18 cellular contexts compared by ENCODE assay signal in genomic region chr6:12490376-12490903, GRCh38.
A peak's percentile ranks its signal among the peaks of the same experiment; 100 is the strongest.
DNase-seq lines count a peak whose midpoint lies in the region; ATAC-seq and TF ChIP-seq lines count a peak whose summit lies in the region.
"Had no signal": no experiment of that assay in that cellular context is flagged by ENCODE, and none has a peak within 500 bp of the region (broad histone marks: within the 10 kb centered on the region; RNA-seq: fewer than 3 reads in every experiment).

No MANE protein-coding gene starts in this region.

- peak overlapping the region; percentile 54 for H3K27ac ChIP-seq in left ventricle myocardium inferior (replicated peaks)
- H3K27ac ChIP-seq in uterus = peak overlapping the region; percentile 7 to 67
- H3K27ac ChIP-seq: neutrophil had no signal

- no peaks in the 10 kb centered on the region for H3K4me1 Mint-ChIP-seq in activated T-helper 17 cell treated with anti-CD3 and anti-CD28 coated beads, Interleukin-2, amount 50 U/mL, for 72 hours
- peaks cover 10% of the 10 kb centered on the region for H3K4me1 Mint-ChIP-seq in activated CD4-positive, alpha-beta memory T cell treated with anti-CD3 and anti-CD28 coated beads for 36 hours (ENCODE audit: low read depth)
- H3K4me1 Mint-ChIP-seq: activated CD4-positive, alpha-beta memory T cell treated with anti-CD3 and anti-CD28 coated beads, Interleukin-2, amount 10 ng/mL, durations not matched to agents 7 days and 5 days; IgD-negative memory B cell had no signal

- CTCF ChIA-PET in activated CD4-positive, alpha-beta memory T cell treated with anti-CD3 and anti-CD28 coated beads for 36 hours (lab: Charles Lee) = no interaction called here

- H3K9me3 Mint-ChIP-seq in activated T-helper 17 cell treated with anti-CD3 and anti-CD28 coated beads, Interleukin-2, amount 50 U/mL, for 72 hours = no peaks in the 10 kb centered on the region
- no peaks in the 10 kb centered on the region for H3K9me3 Mint-ChIP-seq in activated CD4-positive, alpha-beta memory T cell treated with anti-CD3 and anti-CD28 coated beads for 36 hours
- H3K9me3 Mint-ChIP-seq: activated CD4-positive, alpha-beta memory T cell treated with anti-CD3 and anti-CD28 coated beads, Interleukin-2, amount 10 ng/mL, durations not matched to agents 7 days and 5 days; activated T-cell treated with anti-CD3 and anti-CD28 coated beads, Interleukin-2, amount 50 U/mL, for 72 hours; dendritic cell treated with granulocyte-macrophage colony-stimulating factor and Interleukin-4, amounts not matched to agents 40 ng/mL and 50 ng/mL, for 4 days; IgD-negative memory B cell had no signal

- H3K36me3 ChIP-seq in left ventricle myocardium inferior = no peaks in the 10 kb centered on the region
- no peaks in the 10 kb centered on the region for H3K36me3 ChIP-seq in uterus
- H3K36me3 ChIP-seq: neutrophil had no signal

- no peaks in the 10 kb centered on the region for H3K36me3 Mint-ChIP-seq in activated T-helper 17 cell treated with anti-CD3 and anti-CD28 coated beads, Interleukin-2, amount 50 U/mL, for 72 hours (ENCODE audit: low read depth)
- H3K36me3 Mint-ChIP-seq in activated CD4-positive, alpha-beta memory T cell treated with anti-CD3 and anti-CD28 coated beads for 36 hours = no peaks in the 10 kb centered on the region

- intact Hi-C loops in left ventricle myocardium inferior (cut with micrococcal nuclease) (loop anchor here (10.0 kb wide), 1 partner anchor 84 kb away; no protein-coding TSS in a partner anchor), left ventricle myocardium superior (cut with micrococcal nuclease) (no loop called here), uterus (cut with DNase I; ENCODE audit: low total_unique reads) (no loop called here)
- intact Hi-C loops in activated CD4-positive, alpha-beta memory T cell treated with anti-CD3 and anti-CD28 coated beads for 36 hours (cut with micrococcal nuclease) = no loop called here

- TF ChIP-seq CTCF in left ventricle myocardium inferior (IDR thresholded peaks at IDR 0.05; ENCODE audit: borderline replicate concordance) (no peak), uterus (IDR thresholded peaks at IDR 0.05) (no peak)

- no peak for TF ChIP-seq POLR2A in uterus (IDR thresholded peaks at IDR 0.05)

- ATAC-seq in left ventricle myocardium superior = no peak
- peak; percentile 64 for ATAC-seq in activated T-helper 17 cell treated with anti-CD3 and anti-CD28 coated beads, Interleukin-2, amount 50 U/mL, for 72 hours (replicated peaks)
- ATAC-seq: mucosa of descending colon had no signal

- no peak overlapping the region for H3K27ac Mint-ChIP-seq in activated T-helper 17 cell treated with anti-CD3 and anti-CD28 coated beads, Interleukin-2, amount 50 U/mL, for 72 hours
- no peak overlapping the region for H3K27ac Mint-ChIP-seq in activated CD4-positive, alpha-beta memory T cell treated with anti-CD3 and anti-CD28 coated beads for 36 hours
- H3K27ac Mint-ChIP-seq: activated CD4-positive, alpha-beta memory T cell treated with anti-CD3 and anti-CD28 coated beads, Interleukin-2, amount 10 ng/mL, durations not matched to agents 7 days and 5 days; activated T-cell treated with anti-CD3 and anti-CD28 coated beads, Interleukin-2, amount 50 U/mL, for 72 hours; dendritic cell treated with granulocyte-macrophage colony-stimulating factor and Interleukin-4, amounts not matched to agents 40 ng/mL and 50 ng/mL, for 4 days; IgD-negative memory B cell had no signal

- H3K4me3 ChIP-seq in left ventricle myocardium inferior (no peak overlapping the region), uterus (no peak overlapping the region)
- H3K4me3 ChIP-seq: mucosa of descending colon had no signal

- H3K27me3 ChIP-seq in left ventricle myocardium inferior (ENCODE audit: low read depth) = no peaks in the 10 kb centered on the region
- no peaks in the 10 kb centered on the region for H3K27me3 ChIP-seq in uterus
- H3K27me3 ChIP-seq: neutrophil had no signal

- peaks cover 18% of the 10 kb centered on the region for H3K27me3 Mint-ChIP-seq in activated T-helper 17 cell treated with anti-CD3 and anti-CD28 coated beads, Interleukin-2, amount 50 U/mL, for 72 hours
- peaks cover 16% of the 10 kb centered on the region for H3K27me3 Mint-ChIP-seq in activated CD4-positive, alpha-beta memory T cell treated with anti-CD3 and anti-CD28 coated beads for 36 hours
- H3K27me3 Mint-ChIP-seq: activated CD4-positive, alpha-beta memory T cell treated with anti-CD3 and anti-CD28 coated beads, Interleukin-2, amount 10 ng/mL, durations not matched to agents 7 days and 5 days; dendritic cell treated with granulocyte-macrophage colony-stimulating factor and Interleukin-4, amounts not matched to agents 40 ng/mL and 50 ng/mL, for 4 days had no signal

- POLR2A ChIA-PET in activated CD4-positive, alpha-beta memory T cell treated with anti-CD3 and anti-CD28 coated beads for 36 hours (lab: Charles Lee) = interaction anchor here (0.6 kb wide), 1 partner anchor 125 kb away, joined by 3 read pairs; no protein-coding TSS in a partner anchor

- no peak for DNase-seq in left ventricle myocardium inferior
- DNase-seq in left ventricle myocardium superior = no peak
- peak; percentile 16 for DNase-seq in hepatic stellate cell (ENCODE audit: low spot score)
- DNase-seq in uterus = no peak
- no peak for DNase-seq in activated CD4-positive, alpha-beta memory T cell treated with anti-CD3 and anti-CD28 coated beads for 36 hours
- DNase-seq in GM19238 (ENCODE audit: insufficient read length, low spot score) = no peak
- DNase-seq in NAMALWA (ENCODE audit: low spot score) = no peak
- DNase-seq: activated CD4-positive, alpha-beta memory T cell treated with anti-CD3 and anti-CD28 coated beads, Interleukin-2, amount 10 ng/mL, durations not matched to agents 7 days and 5 days; Caco-2; erythroblast; mucosa of descending colon; NCI-H1092; NCI-H69 had no signal

- H3K9me3 ChIP-seq in left ventricle myocardium inferior (replicated peaks) (no peaks in the 10 kb centered on the region), uterus (no peaks in the 10 kb centered on the region)
- H3K9me3 ChIP-seq: mucosa of descending colon, neutrophil had no signal

- H3K4me3 Mint-ChIP-seq in activated T-helper 17 cell treated with anti-CD3 and anti-CD28 coated beads, Interleukin-2, amount 50 U/mL, for 72 hours = no peak overlapping the region
- H3K4me3 Mint-ChIP-seq in activated CD4-positive, alpha-beta memory T cell treated with anti-CD3 and anti-CD28 coated beads for 36 hours = no peak overlapping the region
- H3K4me3 Mint-ChIP-seq: activated CD4-positive, alpha-beta memory T cell treated with anti-CD3 and anti-CD28 coated beads, Interleukin-2, amount 10 ng/mL, durations not matched to agents 7 days and 5 days; dendritic cell treated with granulocyte-macrophage colony-stimulating factor and Interleukin-4, amounts not matched to agents 40 ng/mL and 50 ng/mL, for 4 days; IgD-negative memory B cell had no signal

- H3K4me1 ChIP-seq in left ventricle myocardium inferior = peaks cover 18% of the 10 kb centered on the region
- H3K4me1 ChIP-seq in uterus = no peaks in the 10 kb centered on the region
